Comparison of ENCODE assay signal across 1 cellular context in the genomic region with DNA sequence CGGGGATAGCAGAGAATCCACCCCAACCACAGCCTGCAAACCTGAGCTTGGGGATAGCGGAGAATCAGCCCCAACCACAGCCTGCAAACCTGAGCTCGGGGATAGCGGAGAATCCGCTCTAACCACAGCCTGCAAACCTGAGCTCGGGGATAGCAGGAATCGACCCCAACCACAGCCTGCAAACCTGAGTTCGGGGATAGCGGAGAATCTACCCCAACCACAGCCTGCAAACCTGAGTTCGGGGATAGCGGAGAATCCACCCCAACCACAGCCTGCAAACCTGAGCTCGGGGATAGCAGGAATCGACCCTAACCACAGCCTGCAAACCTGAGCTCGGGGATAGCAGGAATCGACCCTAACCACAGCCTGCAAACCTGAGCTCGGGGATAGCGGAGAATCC. TPM values are rescaled to one million over a fixed set of nuclear protein-coding genes. Genes with fewer than 3 reads are reported as not detected.
"Had no signal": no experiment of that assay in that cellular context is flagged by ENCODE, and none has a peak within 500 bp of the region (broad histone marks: within the 10 kb centered on the region; RNA-seq: fewer than 3 reads in every experiment).

No MANE protein-coding gene starts in this region.

RNA-seq across cellular contexts. Expression of gene SALL3, which starts 37.4 kb away (rescaled TPM):
- total RNA-seq: G401 had no signal
